ENCODE assay signal across 1 cellular context in genomic region chrX:38965883-38966282, GRCh38.
TF ChIP-seq lines count a peak whose summit lies in the region.

No MANE protein-coding gene starts in this region.

TF ChIP-seq in H1, 55 proteins besides CTCF, POLR2A, EP300 and RAD21:
- TF ChIP-seq POLR2AphosphoS5 (IDR thresholded peaks at IDR 0.05; ENCODE audit: low read depth, low read length) (no peak), TEAD4 (IDR thresholded peaks at IDR 0.05; ENCODE audit: low read depth, low read length) (no peak), CEBPB (IDR thresholded peaks at IDR 0.05; ENCODE audit: low read depth, low read length) (no peak), KDM4A (IDR thresholded peaks at IDR 0.05; ENCODE audit: low read depth, low read length, severe bottlenecking) (no peak), USF2 (IDR thresholded peaks at IDR 0.05; ENCODE audit: low read length) (no peak), NRF1 (IDR thresholded peaks at IDR 0.05; ENCODE audit: low read depth, low read length) (no peak), SUZ12 (IDR thresholded peaks at IDR 0.05; ENCODE audit: low read length) (no peak), PHF8 (conservative IDR thresholded peaks at IDR 0.05; ENCODE audit: low read depth, low read length) (no peak), BRCA1 (IDR thresholded peaks at IDR 0.05; ENCODE audit: low read depth, low read length) (no peak), MAX (IDR thresholded peaks at IDR 0.05) (no peak), HDAC2 (IDR thresholded peaks at IDR 0.05; ENCODE audit: borderline replicate concordance in 1 of 2, low read depth in 2 of 2, low read length in 2 of 2) (no peak), SIRT6 (IDR thresholded peaks at IDR 0.05; ENCODE audit: low read length) (no peak), SAP30 (IDR thresholded peaks at IDR 0.05; ENCODE audit: insufficient read depth, insufficient replicate concordance, low read length) (no peak)
